In the genomic region with DNA sequence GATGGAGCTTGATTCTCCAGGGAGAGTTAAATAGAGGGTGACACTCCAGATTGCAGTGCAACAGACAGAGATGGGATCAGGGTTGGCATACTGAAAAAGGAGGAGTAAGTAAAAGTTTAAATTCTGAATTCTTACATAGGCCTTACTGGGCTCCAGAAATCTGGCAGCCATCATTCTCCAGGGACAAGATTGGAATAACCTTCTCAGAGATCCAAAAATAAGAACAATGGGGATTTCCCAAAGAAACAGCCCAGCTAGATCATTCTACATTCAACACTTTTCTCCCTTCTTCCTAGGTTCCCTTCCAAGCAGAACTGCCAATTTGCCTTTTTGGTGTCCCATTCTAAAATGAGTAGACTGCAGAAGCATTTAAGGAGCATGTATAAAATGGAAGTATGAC, we compare ENCODE assay signal across 39 cellular contexts. TPM values are rescaled to one million over a fixed set of nuclear protein-coding genes. Genes with fewer than 3 reads are reported as not detected.
"Had no signal": no experiment of that assay in that cellular context is flagged by ENCODE, and none has a peak within 500 bp of the region (broad histone marks: within the 10 kb centered on the region; RNA-seq: fewer than 3 reads in every experiment).

No MANE protein-coding gene starts in this region.

- H3K4me3 ChIP-seq: MG63 had no signal

- H3K27me3 ChIP-seq: MG63 had no signal

- H3K9me3 ChIP-seq: MG63 had no signal

- DNase-seq: Karpas-422, Kasumi-1, MG63, MM.1S, MV-4-11, NCI-H1048, NCI-H1092, NCI-H1092 treated with DMSO at 0.1 percent for 48 hours, NCI-H1105, NCI-H1105 treated with DMSO at 0.1 percent for 48 hours, NCI-H1417, NCI-H1417 treated with DMSO at 0.1 percent for 48 hours, NCI-H1436, NCI-H1436 treated with DMSO at 0.1 percent for 48 hours, NCI-H146, NCI-H1694, NCI-H1694 treated with DMSO at 0.1 percent for 48 hours, NCI-H187, NCI-H187 treated with DMSO at 0.1 percent for 48 hours, NCI-H1930, NCI-H2029, NCI-H2029 treated with DMSO at 0.1 percent for 48 hours, NCI-H2081, NCI-H2081 treated with DMSO at 0.1 percent for 48 hours, NCI-H2107, NCI-H2171, NCI-H2171 treated with DMSO at 0.1 percent for 48 hours, NCI-H2227 treated with DMSO at 0.1 percent for 48 hours, NCI-H226, NCI-H345, NCI-H446, NCI-H446 treated with DMSO at 0.1 percent for 48 hours, NCI-H510A, NCI-H510A treated with DMSO at 0.1 percent for 48 hours, NCI-H524 had no signal

- H3K36me3 ChIP-seq: MG63 had no signal

RNA-seq across cellular contexts. Expression of gene SERPINB10, which starts 35.2 kb away (rescaled TPM):
- total RNA-seq: LHCN-M2, M059J, MCF 10A, NCI-H460 had no signal
